ENCODE assay signal across 8 cellular contexts in genomic region chr10:105797234-105797890, GRCh38.
DNase-seq lines count a peak whose midpoint lies in the region; ATAC-seq, FAIRE-seq and TF ChIP-seq lines count a peak whose summit lies in the region.

No MANE protein-coding gene starts in this region.

- peak; percentile 83 to 96 (median 88) for ATAC-seq in pancreas
- no peak for ATAC-seq in aorta (ENCODE audit: low FRiP score)

- no peak for FAIRE-seq in H54 (lab: Jason Lieb, UNC)
- no peak for FAIRE-seq in pancreas (lab: Jason Lieb, UNC)

- H3K9me3 ChIP-seq in pancreas (no peaks in the 10 kb centered on the region), aorta (ENCODE audit: control insufficient read depth, low read length) (no peaks in the 10 kb centered on the region)

- H3K27me3 ChIP-seq in pancreas (no peaks in the 10 kb centered on the region), aorta (ENCODE audit: control insufficient read depth in 1 of 2, insufficient read depth in 2 of 2, low read length in 1 of 2) (no peaks in the 10 kb centered on the region)

- intact Hi-C loops in pancreas (cut with DNase I), result no loop called here
- intact Hi-C loops in aorta (cut with DNase I), result no loop called here

- TF ChIP-seq POLR2A in H54 (IDR thresholded peaks at IDR 0.05; ENCODE audit: low read depth, low read length) (no peak), erythroblast (IDR thresholded peaks at IDR 0.05; ENCODE audit: low read length) (no peak)

- 35 to 36% methylated on average over 6 of the region's 6 CpGs for WGBS in pancreas, 2 donors
- WGBS in aorta, 2 donors, result 57 to 58% methylated on average over 6 of the region's 6 CpGs

- DNase-seq in ELR (ENCODE audit: low read depth) (peak; percentile 31), H54 (ENCODE audit: insufficient read length, low spot score) (peak; percentile 7), NCI-H526 treated with DMSO at 0.1 percent for 48 hours (lab: John Stamatoyannopoulos, UW) (peak; percentile 14), erythroblast (lab: John Stamatoyannopoulos, UW) (peak; percentile 8 to 30), pancreas (peak in 1 of 6 donors; percentile 14), NCI-H1436 (lab: John Stamatoyannopoulos, UW) (no peak), amniotic stem cell (lab: John Stamatoyannopoulos, UW) (no peak), aorta (no peak)

- peak in 3 of 4 donors; percentile 12 to 39 (median 37) for TF ChIP-seq CTCF in pancreas (IDR thresholded peaks at IDR 0.05)

- no peak overlapping the region for H3K4me3 ChIP-seq in pancreas
- H3K4me3 ChIP-seq in aorta (ENCODE audit: low read length in 2 of 2), result no peak overlapping the region

- H3K27ac ChIP-seq in pancreas, result no peak overlapping the region
- H3K27ac ChIP-seq in aorta (ENCODE audit: low read depth in 1 of 2, low read length in 2 of 2), result no peak overlapping the region

- H3K4me1 ChIP-seq in pancreas (no peaks in the 10 kb centered on the region), aorta (ENCODE audit: control insufficient read depth in 1 of 2, insufficient read depth in 2 of 2, low read length in 2 of 2) (no peaks in the 10 kb centered on the region)

- no peaks in the 10 kb centered on the region for H3K36me3 ChIP-seq in pancreas
- no peaks in the 10 kb centered on the region for H3K36me3 ChIP-seq in aorta (ENCODE audit: control insufficient read depth in 1 of 2, insufficient read depth in 2 of 2, low read length in 1 of 2)

Comparison
In these comparisons a context has a peak if more than half of its experiments do, and no peak if none do; other contexts are left out.
1. DNase-seq: peak in ELR (single experiment), H54 (single experiment), NCI-H526 treated with DMSO at 0.1 percent for 48 hours (single experiment) and erythroblast (2 of 2); none in NCI-H1436 (single experiment), amniotic stem cell (single experiment) and aorta (0 of 2).